25 cellular contexts compared by ENCODE assay signal in the genomic region with DNA sequence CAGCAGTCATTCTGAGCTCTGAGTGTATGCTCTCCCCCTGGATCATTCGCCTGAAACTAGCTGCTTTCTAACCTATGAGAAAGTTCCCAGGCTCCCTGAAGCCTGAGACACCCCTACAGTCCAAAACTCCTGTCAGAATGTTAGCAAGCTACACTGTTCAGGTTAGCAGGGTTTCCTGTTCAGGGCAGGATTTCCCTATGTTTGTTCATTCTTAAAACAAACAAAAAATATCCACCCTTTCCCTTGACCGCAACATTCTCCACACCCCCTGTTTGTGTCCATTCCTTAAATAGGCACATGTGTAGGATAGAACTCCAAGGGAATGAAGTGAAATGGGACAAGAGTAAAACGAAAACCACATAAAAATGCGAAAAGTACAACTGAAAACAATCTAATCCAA.
DNase-seq lines count a peak whose midpoint lies in the region; ATAC-seq, FAIRE-seq and TF ChIP-seq lines count a peak whose summit lies in the region.
"Had no signal": no experiment of that assay in that cellular context is flagged by ENCODE, and none has a peak within 500 bp of the region (broad histone marks: within the 10 kb centered on the region; RNA-seq: fewer than 3 reads in every experiment).

No MANE protein-coding gene starts in this region.

- intact Hi-C loops in right cardiac atrium (cut with DNase I) = loop anchor here in 1 of 4 donors (5.0 kb wide), 1 partner anchor 80 kb away; no protein-coding TSS in a partner anchor
- intact Hi-C loops in Right ventricle myocardium superior (cut with DNase I) = no loop called here
- intact Hi-C loops in endothelial cell of umbilical vein (cut with micrococcal nuclease) = no loop called here
- intact Hi-C loops in left colon (cut with DNase I, micrococcal nuclease) = no loop called here

- H2AFZ ChIP-seq in endothelial cell of umbilical vein (ENCODE audit: low read depth, low read length) (no peak overlapping the region), osteoblast (ENCODE audit: low read length) (no peak overlapping the region), SK-N-SH (ENCODE audit: low read depth) (no peak overlapping the region)

- dilution Hi-C loops in endothelial cell of umbilical vein (cut with MboI; ENCODE audit: extremely low pct_ligation_motif_present, low sequenced_read_pairs) = no loop called here

- no peak overlapping the region for H3K4me3 ChIP-seq in right cardiac atrium (ENCODE audit: low read length)
- H3K4me3 ChIP-seq in endothelial cell of umbilical vein (replicated peaks in 1 of 3; ENCODE audit: insufficient read depth in 1 of 3, low read depth in 1 of 3, low read length in 3 of 3) = no peak overlapping the region
- no peak overlapping the region for H3K4me3 ChIP-seq in osteoblast (ENCODE audit: insufficient read depth, low read length)
- no peak overlapping the region for H3K4me3 ChIP-seq in SK-N-SH (ENCODE audit: low read depth in 2 of 2, low read length in 1 of 2)
- H3K4me3 ChIP-seq: breast epithelium, coronary artery, Peyer's patch, sigmoid colon, SJCRH30 had no signal

- H3K36me3 ChIP-seq in endothelial cell of umbilical vein (ENCODE audit: control insufficient read depth in 2 of 2, extremely low read depth in 1 of 2, insufficient read depth in 2 of 2, low read length in 2 of 2) = peaks cover 18 to 20% of the 10 kb centered on the region in 2 experiments
- peaks cover 70% of the 10 kb centered on the region for H3K36me3 ChIP-seq in osteoblast (ENCODE audit: insufficient read depth, low read length)
- peaks cover 76 to 78% of the 10 kb centered on the region in 2 experiments for H3K36me3 ChIP-seq in SK-N-SH (replicated peaks in 1 of 2; ENCODE audit: control insufficient read depth in 1 of 2, insufficient read depth in 2 of 2, low read length in 1 of 2)
- H3K36me3 ChIP-seq: SJCRH30 had no signal

- WGBS in right cardiac atrium = 73% methylated on average over 4 of the region's 4 CpGs
- WGBS in SK-N-SH (ENCODE audit: low lambda C conversion rate) = 90% methylated on average over 4 of the region's 4 CpGs

- peak overlapping the region; percentile 12 for H3K4me2 ChIP-seq in endothelial cell of umbilical vein (ENCODE audit: insufficient read depth, low read length)
- H3K4me2 ChIP-seq in osteoblast (ENCODE audit: insufficient read depth, low read length) = no peak overlapping the region
- H3K4me2 ChIP-seq in SK-N-SH = no peak overlapping the region
- H3K4me2 ChIP-seq: KMS-11 had no signal

- FAIRE-seq in endothelial cell of umbilical vein (lab: Jason Lieb, UNC) = peak; percentile 76
- FAIRE-seq: endometrium, TTC549, urothelium cell line had no signal

- TF ChIP-seq POLR2A in endothelial cell of umbilical vein (IDR thresholded peaks at IDR 0.05; ENCODE audit: low read depth, low read length) = no peak

- BruUV-seq in endothelial cell of umbilical vein (replicated peaks; lab: Mats Ljungman, UMichigan) = no TSS peak

- no peak for TF ChIP-seq CTCF in endothelial cell of umbilical vein (IDR thresholded peaks at IDR 0.05; ENCODE audit: extremely low read depth in 1 of 2, insufficient read depth in 1 of 2, low read depth in 1 of 2, low read length in 2 of 2)
- no peak for TF ChIP-seq CTCF in osteoblast (IDR thresholded peaks at IDR 0.05; ENCODE audit: extremely low read depth, low read depth, low read length)
- TF ChIP-seq CTCF in SK-N-SH (IDR thresholded peaks at IDR 0.05) = no peak

- H3F3A ChIP-seq in SK-N-SH (replicated peaks; ENCODE audit: insufficient read depth) = peaks cover 16% of the 10 kb centered on the region

- H3K4me1 ChIP-seq in right cardiac atrium (ENCODE audit: control insufficient read depth, insufficient read depth, low read length) (peaks cover 5% of the 10 kb centered on the region), endothelial cell of umbilical vein (ENCODE audit: control insufficient read depth, extremely low read depth, insufficient read depth, low read length) (peaks cover 28% of the 10 kb centered on the region), osteoblast (ENCODE audit: insufficient read depth, low read length) (peaks cover 3% of the 10 kb centered on the region), SK-N-SH (ENCODE audit: control insufficient read depth in 1 of 2, insufficient read depth in 2 of 2, low read depth in 1 of 2, low read length in 1 of 2) (peaks cover 0 to 32% of the 10 kb centered on the region in 2 experiments; a peak in 2 of 4 replicates)
- H3K4me1 ChIP-seq: breast epithelium, Peyer's patch, SJCRH30 had no signal

- H3K9ac ChIP-seq in endothelial cell of umbilical vein (replicated peaks; ENCODE audit: extremely low read depth, insufficient read depth, low read length) = no peak overlapping the region
- no peak overlapping the region for H3K9ac ChIP-seq in SK-N-SH
- H3K9ac ChIP-seq: KMS-11 had no signal

- POLR2A ChIA-PET in endothelial cell of umbilical vein (lab: Charles Lee) (interaction anchor here (1.0 kb wide), 1 partner anchor 83 kb away, joined by 5 read pairs; a partner anchor contains a TSS), SK-N-SH (lab: Yijun Ruan, JAX) (no interaction called here)
- POLR2A ChIA-PET in naive thymus-derived CD8-positive, alpha-beta T cell (lab: Charles Lee) = interaction anchor here (1.5 kb wide), 1 partner anchor 83 kb away, joined by 4 read pairs; a partner anchor contains a TSS

- ATAC-seq in right cardiac atrium (peak; percentile 14 to 60), Right ventricle myocardium superior (ENCODE audit: poor library complexity) (no peak), left colon (no peak)
- ATAC-seq in naive thymus-derived CD8-positive, alpha-beta T cell = no peak
- ATAC-seq: activated CD8-positive, alpha-beta T cell treated with anti-CD3 and anti-CD28 coated beads, Interleukin-2, amount 10 ng/mL, durations not matched to agents 7 days and 5 days had no signal

- H3K27ac ChIP-seq in right cardiac atrium (ENCODE audit: low read length) = no peak overlapping the region
- H3K27ac ChIP-seq in endothelial cell of umbilical vein (ENCODE audit: insufficient read depth, low read depth, low read length) = peak overlapping the region; percentile 19
- H3K27ac ChIP-seq in osteoblast (ENCODE audit: low read depth, low read length) = no peak overlapping the region
- H3K27ac ChIP-seq in SK-N-SH (ENCODE audit: low read depth in 2 of 2, low read length in 1 of 2) = peak overlapping the region in 1 of 2 experiments; percentile 77; a peak in 2 of 4 replicates
- H3K27ac ChIP-seq: KMS-11, SJCRH30 had no signal

- DNase-seq in right cardiac atrium (no peak), Right ventricle myocardium superior (no peak), endothelial cell of umbilical vein (ENCODE audit: low read depth, low spot score) (peak; percentile 87), left colon (no peak), osteoblast (ENCODE audit: insufficient read length, low spot score, missing footprints) (no peak), SK-N-SH (no peak)
- DNase-seq in naive thymus-derived CD8-positive, alpha-beta T cell = no peak
- no peak for DNase-seq in NK-92 treated with Interleukin-12 subunit alpha and Interleukin-12 subunit beta, amount 100 ng/mL, for 24 hours (lab: John Stamatoyannopoulos, UW)
- DNase-seq: activated CD8-positive, alpha-beta T cell treated with anti-CD3 and anti-CD28 coated beads, Interleukin-2, amount 10 ng/mL, durations not matched to agents 7 days and 5 days; activated gamma-delta T cell treated with Interleukin-2 at 50 U/mL for 16 hours; DMS79; head of caudate nucleus; NCI-H1436 treated with DMSO at 0.1 percent for 48 hours; NCI-H524; Peyer's patch; sigmoid colon; SJCRH30; T-helper 1 cell had no signal

- H3K4me3 Mint-ChIP-seq in naive thymus-derived CD8-positive, alpha-beta T cell = no peak overlapping the region
- H3K4me3 Mint-ChIP-seq: activated CD8-positive, alpha-beta T cell treated with anti-CD3 and anti-CD28 coated beads, Interleukin-2, amount 10 ng/mL, durations not matched to agents 7 days and 5 days; B cell had no signal

- no peaks in the 10 kb centered on the region for H3K9me1 ChIP-seq in endothelial cell of umbilical vein (replicated peaks; ENCODE audit: control insufficient read depth, extremely low read depth, insufficient read depth, low read length)

- H4K20me1 ChIP-seq in endothelial cell of umbilical vein (replicated peaks; ENCODE audit: control insufficient read depth, extremely low read depth, insufficient read depth, low read length) (no peaks in the 10 kb centered on the region), osteoblast (ENCODE audit: insufficient read depth, low read length) (peaks cover 40% of the 10 kb centered on the region), SK-N-SH (ENCODE audit: insufficient read depth) (peaks cover 42% of the 10 kb centered on the region)

- CTCF ChIA-PET in endothelial cell of umbilical vein (lab: Charles Lee) (interaction anchor here (1.0 to 2.2 kb wide), 6 partner anchors 8 to 390 kb away, joined by 3 to 10 read pairs (median 4); no protein-coding TSS in a partner anchor), SK-N-SH (lab: Yijun Ruan, JAX) (interaction anchor here (1.6 kb wide), 1 partner anchor 390 kb away, joined by 4 read pairs; no protein-coding TSS in a partner anchor)

- H3K36me3 Mint-ChIP-seq in naive thymus-derived CD8-positive, alpha-beta T cell = peaks cover 26 to 82% (median 49%) of the 10 kb centered on the region in 3 donors

- no peak for TF ChIP-seq RAD21 in SK-N-SH (IDR thresholded peaks at IDR 0.05; ENCODE audit: low read length)

- H3K27me3 ChIP-seq in right cardiac atrium (ENCODE audit: control insufficient read depth, insufficient read depth) = no peaks in the 10 kb centered on the region
- H3K27me3 ChIP-seq in endothelial cell of umbilical vein (ENCODE audit: control insufficient read depth in 2 of 2, insufficient read depth in 2 of 2, low read length in 2 of 2) = no peaks in the 10 kb centered on the region
- no peaks in the 10 kb centered on the region for H3K27me3 ChIP-seq in osteoblast (ENCODE audit: insufficient read depth, low read length)
- H3K27me3 ChIP-seq in SK-N-SH (ENCODE audit: insufficient read depth) = no peaks in the 10 kb centered on the region
- H3K27me3 ChIP-seq: breast epithelium, Peyer's patch, sigmoid colon, SJCRH30 had no signal

- H3K27ac Mint-ChIP-seq in naive thymus-derived CD8-positive, alpha-beta T cell = peak overlapping the region in 6 of 10 donors; percentile 11 to 73 (median 56)
- H3K27ac Mint-ChIP-seq: activated CD8-positive, alpha-beta T cell treated with anti-CD3 and anti-CD28 coated beads, Interleukin-2, amount 10 ng/mL, durations not matched to agents 7 days and 5 days; B cell had no signal

- no peaks in the 10 kb centered on the region for H3K9me2 ChIP-seq in SK-N-SH

- H3K27me3 Mint-ChIP-seq in naive thymus-derived CD8-positive, alpha-beta T cell = no peaks in the 10 kb centered on the region
- H3K27me3 Mint-ChIP-seq: B cell had no signal

- H3K9me3 ChIP-seq in right cardiac atrium (ENCODE audit: control insufficient read depth, low read length) (no peaks in the 10 kb centered on the region), endothelial cell of umbilical vein (replicated peaks; ENCODE audit: control insufficient read depth, insufficient read depth, low read length) (no peaks in the 10 kb centered on the region), osteoblast (ENCODE audit: low read depth, low read length) (no peaks in the 10 kb centered on the region), SK-N-SH (no peaks in the 10 kb centered on the region)
- H3K9me3 ChIP-seq: breast epithelium, Peyer's patch, sigmoid colon, SJCRH30 had no signal

- H3K4me1 Mint-ChIP-seq in naive thymus-derived CD8-positive, alpha-beta T cell = peaks cover 0 to 9% (median 4%) of the 10 kb centered on the region in 4 donors
- H3K4me1 Mint-ChIP-seq: B cell had no signal

- H3K79me2 ChIP-seq in endothelial cell of umbilical vein (ENCODE audit: control insufficient read depth, insufficient read depth, low read length) = peaks cover 38% of the 10 kb centered on the region
- H3K79me2 ChIP-seq in osteoblast (ENCODE audit: insufficient read depth, low read length) = peaks cover 44% of the 10 kb centered on the region
- peaks cover 73% of the 10 kb centered on the region for H3K79me2 ChIP-seq in SK-N-SH (ENCODE audit: insufficient read depth)

- no peak for TF ChIP-seq EP300 in SK-N-SH (IDR thresholded peaks at IDR 0.05; ENCODE audit: borderline replicate concordance in 1 of 2, low read depth in 1 of 2, low read length in 1 of 2)

- no peaks in the 10 kb centered on the region for H3K9me3 Mint-ChIP-seq in naive thymus-derived CD8-positive, alpha-beta T cell

Comparison
In these comparisons a context has a peak if more than half of its experiments do, and no peak if none do; other contexts are left out.
1. ATAC-seq: peak in right cardiac atrium (2 of 2); none in Right ventricle myocardium superior (single experiment), naive thymus-derived CD8-positive, alpha-beta T cell (0 of 2) and left colon (single experiment).